ENCODE assay signal across 32 cellular contexts in genomic region chr10:110115784-110116520, GRCh38.
DNase-seq lines count a peak whose midpoint lies in the region; ATAC-seq and TF ChIP-seq lines count a peak whose summit lies in the region.
"Had no signal": no experiment of that assay in that cellular context is flagged by ENCODE, and none has a peak within 500 bp of the region (broad histone marks: within the 10 kb centered on the region; RNA-seq: fewer than 3 reads in every experiment).

No MANE protein-coding gene starts in this region.

- H3K9me3 ChIP-seq in left ventricle myocardium inferior (replicated peaks) = peaks cover 3% of the 10 kb centered on the region
- H3K9me3 ChIP-seq: ascending aorta, colonic mucosa, HAP-1, sigmoid colon had no signal

- intact Hi-C loops in left ventricle myocardium inferior (cut with micrococcal nuclease) = no loop called here
- intact Hi-C loops in Right ventricle myocardium superior (cut with DNase I) = loop anchor here (5.0 to 10.0 kb wide), 2 partner anchors 111 to 224 kb away; partner anchors contain the start of gene ADD3
- intact Hi-C loops in activated B cell treated with CpG ODN at 0.5 μM for 24 hours (cut with micrococcal nuclease) = loop anchor here (5.0 kb wide), 1 partner anchor 234 kb away; no protein-coding TSS in a partner anchor

- H3K4me3 ChIP-seq in left ventricle myocardium inferior = no peak overlapping the region
- H3K4me3 ChIP-seq: ascending aorta, BLaER1, cardiac muscle cell, colonic mucosa, HAP-1, sigmoid colon had no signal

- H3K27ac ChIP-seq in left ventricle myocardium inferior (replicated peaks) = peak overlapping the region; percentile 15
- H3K27ac ChIP-seq: BLaER1, colonic mucosa, sigmoid colon had no signal

- TF ChIP-seq CTCF in left ventricle myocardium inferior (IDR thresholded peaks at IDR 0.05; ENCODE audit: borderline replicate concordance) = no peak
- TF ChIP-seq CTCF in activated B cell treated with CpG ODN at 0.5 μM for 24 hours (IDR thresholded peaks at IDR 0.05) = no peak

- H3K27ac Mint-ChIP-seq in activated B cell treated with CpG ODN at 0.5 μM for 24 hours = peak overlapping the region; percentile 24
- H3K27ac Mint-ChIP-seq in memory B cell = peak overlapping the region; percentile 41
- H3K27ac Mint-ChIP-seq: activated T-helper 2 cell treated with anti-CD3 and anti-CD28 coated beads, Interferon-gamma antibody, Interleukin-2, Interleukin-4, amounts not matched to agents 10 μg/mL and 5 μg/mL and 100 μg/mL, durations not matched to agents 14 hours and 24 hours and 36 hours; mesothelial cell of epicardium; type B pancreatic cell had no signal

- peaks cover 30% of the 10 kb centered on the region for H3K4me1 ChIP-seq in left ventricle myocardium inferior
- H3K4me1 ChIP-seq: colonic mucosa, HAP-1, sigmoid colon had no signal

- no peak overlapping the region for H3K4me3 Mint-ChIP-seq in activated B cell treated with CpG ODN at 0.5 μM for 24 hours
- no peak overlapping the region for H3K4me3 Mint-ChIP-seq in memory B cell
- H3K4me3 Mint-ChIP-seq: activated naive CD8-positive, alpha-beta T cell treated with anti-CD3 and anti-CD28 coated beads for 36 hours; mesothelial cell of epicardium; type B pancreatic cell had no signal

- peaks cover 78% of the 10 kb centered on the region for H3K36me3 ChIP-seq in left ventricle myocardium inferior

- no peak for ATAC-seq in Right ventricle myocardium superior (ENCODE audit: poor library complexity)
- no peak for ATAC-seq in activated B cell treated with CpG ODN at 0.5 μM for 24 hours (ENCODE audit: low read depth)
- ATAC-seq in memory B cell (ENCODE audit: low read depth) = no peak
- ATAC-seq in GM18861 (IDR thresholded peaks at IDR 0.05; ENCODE audit: unreplicated experiment) = no peak
- no peak for ATAC-seq in HG02571 (IDR thresholded peaks at IDR 0.05; ENCODE audit: unreplicated experiment)
- ATAC-seq: left ventricle myocardium superior had no signal

- H3K4me1 Mint-ChIP-seq in activated B cell treated with CpG ODN at 0.5 μM for 24 hours (no peaks in the 10 kb centered on the region), memory B cell (no peaks in the 10 kb centered on the region)
- H3K4me1 Mint-ChIP-seq: mesothelial cell of epicardium had no signal

- no peaks in the 10 kb centered on the region for H3K27me3 ChIP-seq in left ventricle myocardium inferior (ENCODE audit: low read depth)
- H3K27me3 ChIP-seq: ascending aorta, BLaER1, cardiac muscle cell, colonic mucosa, sigmoid colon had no signal

- CTCF ChIA-PET in activated B cell treated with CpG ODN at 0.5 μM for 24 hours (lab: Charles Lee) = interaction anchor here (0.6 to 1.1 kb wide), 2 partner anchors 138 to 454 kb away, joined by 3 read pairs; no protein-coding TSS in a partner anchor

- peaks cover 79% of the 10 kb centered on the region for H3K36me3 Mint-ChIP-seq in activated B cell treated with CpG ODN at 0.5 μM for 24 hours (ENCODE audit: low read depth)
- H3K36me3 Mint-ChIP-seq in memory B cell = peaks cover 48% of the 10 kb centered on the region

- H3K27me3 Mint-ChIP-seq in activated B cell treated with CpG ODN at 0.5 μM for 24 hours (no peaks in the 10 kb centered on the region), memory B cell (no peaks in the 10 kb centered on the region)
- H3K27me3 Mint-ChIP-seq: activated naive CD8-positive, alpha-beta T cell treated with anti-CD3 and anti-CD28 coated beads for 36 hours; type B pancreatic cell had no signal

- no peak for DNase-seq in left ventricle myocardium inferior
- no peak for DNase-seq in Right ventricle myocardium superior
- no peak for DNase-seq in activated B cell treated with CpG ODN at 0.5 μM for 24 hours
- no peak for DNase-seq in memory B cell (ENCODE audit: low spot score in 2 of 2)
- no peak for DNase-seq in activated gamma-delta T cell (lab: John Stamatoyannopoulos, UW)
- DNase-seq in HuH-7.5 (ENCODE audit: low spot score) = no peak
- DNase-seq: activated CD4-positive, alpha-beta T cell treated with anti-CD3 and anti-CD28 coated beads, Interleukin-2, amount 50 U/mL, for 1 hour; activated CD4-positive, CD25-positive, alpha-beta regulatory T cell; activated naive CD8-positive, alpha-beta T cell treated with anti-CD3 and anti-CD28 coated beads for 36 hours; colonic mucosa; DND-41; effector CD4-positive, alpha-beta T cell; erythroblast; glutamatergic neuron; islet precursor cell; left ventricle myocardium superior; NCI-H146; NCI-H2107; NCI-H446; NCI-H82; sigmoid colon; stimulated activated CD4-positive, alpha-beta T cell treated with anti-CD3 and anti-CD28 coated beads, Interleukin-4, amount 100 ng/mL, for 24 hours; substantia nigra had no signal

- H3K9me3 Mint-ChIP-seq in activated B cell treated with CpG ODN at 0.5 μM for 24 hours = no peaks in the 10 kb centered on the region
- H3K9me3 Mint-ChIP-seq in memory B cell = no peaks in the 10 kb centered on the region
- H3K9me3 Mint-ChIP-seq: activated naive CD8-positive, alpha-beta T cell treated with anti-CD3 and anti-CD28 coated beads for 36 hours; activated T-helper 2 cell treated with anti-CD3 and anti-CD28 coated beads, Interferon-gamma antibody, Interleukin-2, Interleukin-4, amounts not matched to agents 10 μg/mL and 5 μg/mL and 100 μg/mL, durations not matched to agents 14 hours and 24 hours and 36 hours; mesothelial cell of epicardium; type B pancreatic cell had no signal

- POLR2A ChIA-PET in activated B cell treated with CpG ODN at 0.5 μM for 24 hours (lab: Charles Lee) = no interaction called here
